In genomic region chr17:49079840-49080663, GRCh38 we compare ENCODE assay signal across 1 cellular context.
TF ChIP-seq lines count a peak whose summit lies in the region.

No MANE protein-coding gene starts in this region.

TF ChIP-seq in HepG2, 621 proteins besides CTCF, POLR2A, EP300 and RAD21 (continued from another document and continues in another):
- TF ChIP-seq, protein P1, sequence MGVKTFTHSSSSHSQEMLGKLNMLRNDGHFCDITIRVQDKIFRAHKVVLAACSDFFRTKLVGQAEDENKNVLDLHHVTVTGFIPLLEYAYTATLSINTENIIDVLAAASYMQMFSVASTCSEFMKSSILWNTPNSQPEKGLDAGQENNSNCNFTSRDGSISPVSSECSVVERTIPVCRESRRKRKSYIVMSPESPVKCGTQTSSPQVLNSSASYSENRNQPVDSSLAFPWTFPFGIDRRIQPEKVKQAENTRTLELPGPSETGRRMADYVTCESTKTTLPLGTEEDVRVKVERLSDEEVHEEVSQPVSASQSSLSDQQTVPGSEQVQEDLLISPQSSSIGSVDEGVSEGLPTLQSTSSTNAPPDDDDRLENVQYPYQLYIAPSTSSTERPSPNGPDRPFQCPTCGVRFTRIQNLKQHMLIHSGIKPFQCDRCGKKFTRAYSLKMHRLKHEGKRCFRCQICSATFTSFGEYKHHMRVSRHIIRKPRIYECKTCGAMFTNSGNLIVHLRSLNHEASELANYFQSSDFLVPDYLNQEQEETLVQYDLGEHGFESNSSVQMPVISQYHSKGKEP (CRISPR knock-in tag; IDR thresholded peaks at IDR 0.05), result no peak
- TF ChIP-seq ZUFSP (CRISPR knock-in tag; IDR thresholded peaks at IDR 0.05; ENCODE audit: borderline replicate concordance), result no peak
- no peak; the same call in 1 of the 2 replicates for TF ChIP-seq ZNF264 (CRISPR knock-in tag; IDR thresholded peaks at IDR 0.05)
- TF ChIP-seq TBX3 (IDR thresholded peaks at IDR 0.05; ENCODE audit: borderline replicate concordance), result no peak
- TF ChIP-seq ZNF101 (CRISPR knock-in tag; IDR thresholded peaks at IDR 0.05; ENCODE audit: borderline replicate concordance, low read depth), result no peak
- TF ChIP-seq SOX5 (CRISPR knock-in tag; IDR thresholded peaks at IDR 0.05; ENCODE audit: borderline replicate concordance), result no peak
- TF ChIP-seq NFE2L2 (IDR thresholded peaks at IDR 0.05; ENCODE audit: low read length), result no peak
- TF ChIP-seq ZNF558 (CRISPR knock-in tag; IDR thresholded peaks at IDR 0.05; ENCODE audit: borderline replicate concordance), result no peak
- no peak for TF ChIP-seq ZKSCAN1 (IDR thresholded peaks at IDR 0.05; ENCODE audit: low read length)
- TF ChIP-seq SMAD1 (CRISPR knock-in tag; IDR thresholded peaks at IDR 0.05; ENCODE audit: borderline replicate concordance, low read depth), result no peak
- TF ChIP-seq ZSCAN29 (CRISPR knock-in tag; conservative IDR thresholded peaks at IDR 0.05), result no peak
- no peak for TF ChIP-seq ZNF577 (CRISPR knock-in tag; IDR thresholded peaks at IDR 0.05; ENCODE audit: borderline replicate concordance, low read depth)
- no peak for TF ChIP-seq FOSL2 (CRISPR knock-in tag; IDR thresholded peaks at IDR 0.05)
- peak; percentile 55; the same call in 1 of the 2 replicates for TF ChIP-seq TAF1 (CRISPR knock-in tag; IDR thresholded peaks at IDR 0.05)
- TF ChIP-seq ZNF576 (CRISPR knock-in tag; IDR thresholded peaks at IDR 0.05), result no peak
- no peak for TF ChIP-seq SRF (IDR thresholded peaks at IDR 0.05; ENCODE audit: low read depth, low read length)
- TF ChIP-seq RXRA (CRISPR knock-in tag; IDR thresholded peaks at IDR 0.05), result no peak
- TF ChIP-seq ZNF292 (CRISPR knock-in tag; IDR thresholded peaks at IDR 0.05; ENCODE audit: borderline replicate concordance, low read depth), result no peak; the same call in 1 of the 2 replicates
- TF ChIP-seq ZNF232 (CRISPR knock-in tag; IDR thresholded peaks at IDR 0.05; ENCODE audit: borderline replicate concordance), result no peak
- TF ChIP-seq TCF7 (IDR thresholded peaks at IDR 0.05; ENCODE audit: low read depth), result no peak
- no peak for TF ChIP-seq NFKB2 (CRISPR knock-in tag; IDR thresholded peaks at IDR 0.05; ENCODE audit: borderline replicate concordance)
- TF ChIP-seq ZNF451 (CRISPR knock-in tag; IDR thresholded peaks at IDR 0.05), result no peak
- no peak for TF ChIP-seq NCOA5 (CRISPR knock-in tag; IDR thresholded peaks at IDR 0.05)
- no peak for TF ChIP-seq ZNF597 (CRISPR knock-in tag; IDR thresholded peaks at IDR 0.05)
- TF ChIP-seq, protein P2, sequence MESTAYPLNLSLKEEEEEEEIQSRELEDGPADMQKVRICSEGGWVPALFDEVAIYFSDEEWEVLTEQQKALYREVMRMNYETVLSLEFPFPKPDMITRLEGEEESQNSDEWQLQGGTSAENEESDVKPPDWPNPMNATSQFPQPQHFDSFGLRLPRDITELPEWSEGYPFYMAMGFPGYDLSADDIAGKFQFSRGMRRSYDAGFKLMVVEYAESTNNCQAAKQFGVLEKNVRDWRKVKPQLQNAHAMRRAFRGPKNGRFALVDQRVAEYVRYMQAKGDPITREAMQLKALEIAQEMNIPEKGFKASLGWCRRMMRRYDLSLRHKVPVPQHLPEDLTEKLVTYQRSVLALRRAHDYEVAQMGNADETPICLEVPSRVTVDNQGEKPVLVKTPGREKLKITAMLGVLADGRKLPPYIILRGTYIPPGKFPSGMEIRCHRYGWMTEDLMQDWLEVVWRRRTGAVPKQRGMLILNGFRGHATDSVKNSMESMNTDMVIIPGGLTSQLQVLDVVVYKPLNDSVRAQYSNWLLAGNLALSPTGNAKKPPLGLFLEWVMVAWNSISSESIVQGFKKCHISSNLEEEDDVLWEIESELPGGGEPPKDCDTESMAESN (CRISPR knock-in tag; conservative IDR thresholded peaks at IDR 0.05), result peak; percentile 38; the same call in 1 of the 2 replicates
- TF ChIP-seq MYC (CRISPR knock-in tag; IDR thresholded peaks at IDR 0.05; ENCODE audit: borderline replicate concordance), result no peak
- TF ChIP-seq HMG20B (CRISPR knock-in tag; conservative IDR thresholded peaks at IDR 0.05), result no peak
- TF ChIP-seq, protein P3, sequence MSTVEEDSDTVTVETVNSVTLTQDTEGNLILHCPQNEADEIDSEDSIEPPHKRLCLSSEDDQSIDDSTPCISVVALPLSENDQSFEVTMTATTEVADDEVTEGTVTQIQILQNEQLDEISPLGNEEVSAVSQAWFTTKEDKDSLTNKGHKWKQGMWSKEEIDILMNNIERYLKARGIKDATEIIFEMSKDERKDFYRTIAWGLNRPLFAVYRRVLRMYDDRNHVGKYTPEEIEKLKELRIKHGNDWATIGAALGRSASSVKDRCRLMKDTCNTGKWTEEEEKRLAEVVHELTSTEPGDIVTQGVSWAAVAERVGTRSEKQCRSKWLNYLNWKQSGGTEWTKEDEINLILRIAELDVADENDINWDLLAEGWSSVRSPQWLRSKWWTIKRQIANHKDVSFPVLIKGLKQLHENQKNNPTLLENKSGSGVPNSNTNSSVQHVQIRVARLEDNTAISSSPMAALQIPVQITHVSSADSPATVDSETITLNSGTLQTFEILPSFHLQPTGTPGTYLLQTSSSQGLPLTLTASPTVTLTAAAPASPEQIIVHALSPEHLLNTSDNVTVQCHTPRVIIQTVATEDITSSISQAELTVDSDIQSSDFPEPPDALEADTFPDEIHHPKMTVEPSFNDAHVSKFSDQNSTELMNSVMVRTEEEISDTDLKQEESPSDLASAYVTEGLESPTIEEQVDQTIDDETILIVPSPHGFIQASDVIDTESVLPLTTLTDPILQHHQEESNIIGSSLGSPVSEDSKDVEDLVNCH (CRISPR knock-in tag; IDR thresholded peaks at IDR 0.05), result no peak
- no peak for TF ChIP-seq KDM1A (CRISPR knock-in tag; IDR thresholded peaks at IDR 0.05)
- TF ChIP-seq ZBTB8A (CRISPR knock-in tag; IDR thresholded peaks at IDR 0.05; ENCODE audit: borderline replicate concordance, low read depth), result no peak
- no peak for TF ChIP-seq GFI1 (CRISPR knock-in tag; IDR thresholded peaks at IDR 0.05; ENCODE audit: borderline replicate concordance)
- no peak for TF ChIP-seq CCDC6 (CRISPR knock-in tag; IDR thresholded peaks at IDR 0.05)
- no peak for TF ChIP-seq ADNP (CRISPR knock-in tag; IDR thresholded peaks at IDR 0.05)
- TF ChIP-seq SRSF1 (optimal IDR thresholded peaks at IDR 0.05; ENCODE audit: low read depth, low read length), result no peak
- TF ChIP-seq ZNF883 (CRISPR knock-in tag; IDR thresholded peaks at IDR 0.05; ENCODE audit: not compliant biosample characterization), result no peak
- TF ChIP-seq TOPORS (CRISPR knock-in tag; IDR thresholded peaks at IDR 0.05), result no peak
- TF ChIP-seq ZNF256 (CRISPR knock-in tag; conservative IDR thresholded peaks at IDR 0.05), result no peak; the same call in 1 of the 2 replicates
- TF ChIP-seq XBP1 (CRISPR knock-in tag; IDR thresholded peaks at IDR 0.05), result no peak
- no peak for TF ChIP-seq AHDC1 (CRISPR knock-in tag; IDR thresholded peaks at IDR 0.05; ENCODE audit: borderline replicate concordance)
- peak; percentile 35; the same call in 1 of the 2 replicates for TF ChIP-seq EHMT2 (IDR thresholded peaks at IDR 0.05; ENCODE audit: borderline replicate concordance, low read depth, low read length)
- no peak for TF ChIP-seq CAMTA2 (CRISPR knock-in tag; IDR thresholded peaks at IDR 0.05; ENCODE audit: borderline replicate concordance)
- TF ChIP-seq, protein P4, sequence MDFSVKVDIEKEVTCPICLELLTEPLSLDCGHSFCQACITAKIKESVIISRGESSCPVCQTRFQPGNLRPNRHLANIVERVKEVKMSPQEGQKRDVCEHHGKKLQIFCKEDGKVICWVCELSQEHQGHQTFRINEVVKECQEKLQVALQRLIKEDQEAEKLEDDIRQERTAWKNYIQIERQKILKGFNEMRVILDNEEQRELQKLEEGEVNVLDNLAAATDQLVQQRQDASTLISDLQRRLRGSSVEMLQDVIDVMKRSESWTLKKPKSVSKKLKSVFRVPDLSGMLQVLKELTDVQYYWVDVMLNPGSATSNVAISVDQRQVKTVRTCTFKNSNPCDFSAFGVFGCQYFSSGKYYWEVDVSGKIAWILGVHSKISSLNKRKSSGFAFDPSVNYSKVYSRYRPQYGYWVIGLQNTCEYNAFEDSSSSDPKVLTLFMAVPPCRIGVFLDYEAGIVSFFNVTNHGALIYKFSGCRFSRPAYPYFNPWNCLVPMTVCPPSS (IDR thresholded peaks at IDR 0.05), result no peak
- no peak for TF ChIP-seq DR1 (CRISPR knock-in tag; IDR thresholded peaks at IDR 0.05)
- TF ChIP-seq ZNF234 (CRISPR knock-in tag; conservative IDR thresholded peaks at IDR 0.05), result no peak
- TF ChIP-seq ZNF83 (CRISPR knock-in tag; IDR thresholded peaks at IDR 0.05; ENCODE audit: borderline replicate concordance), result no peak
- no peak for TF ChIP-seq ZSCAN20 (CRISPR knock-in tag; IDR thresholded peaks at IDR 0.05; ENCODE audit: borderline replicate concordance)
- no peak for TF ChIP-seq PAF1 (CRISPR knock-in tag; IDR thresholded peaks at IDR 0.05)
- TF ChIP-seq ZNF710 (CRISPR knock-in tag; IDR thresholded peaks at IDR 0.05; ENCODE audit: borderline replicate concordance), result no peak
- TF ChIP-seq NR2F1 (CRISPR knock-in tag; IDR thresholded peaks at IDR 0.05), result no peak
- TF ChIP-seq JARID2 (CRISPR knock-in tag; IDR thresholded peaks at IDR 0.05; ENCODE audit: insufficient replicate concordance), result no peak
- TF ChIP-seq DPF2 (CRISPR knock-in tag; IDR thresholded peaks at IDR 0.05; ENCODE audit: borderline replicate concordance, low read depth), result no peak
